8 cellular contexts compared by ENCODE assay signal in genomic region chr19:34217952-34218817, GRCh38. TPM values are rescaled to one million over a fixed set of nuclear protein-coding genes. Genes with fewer than 3 reads are reported as not detected.
DNase-seq lines count a peak whose midpoint lies in the region; ATAC-seq and TF ChIP-seq lines count a peak whose summit lies in the region.

No MANE protein-coding gene starts in this region.

- H3K27me3 Mint-ChIP-seq in activated T-cell treated with anti-CD3 and anti-CD28 coated beads, Interleukin-2, amount 50 U/mL, for 72 hours (ENCODE audit: low read depth): no peaks in the 10 kb centered on the region
- no peaks in the 10 kb centered on the region for H3K27me3 Mint-ChIP-seq in glutamatergic neuron (ENCODE audit: unreplicated experiment)

- H3K4me1 Mint-ChIP-seq in activated T-cell treated with anti-CD3 and anti-CD28 coated beads, Interleukin-2, amount 50 U/mL, for 72 hours (ENCODE audit: low read depth): peaks cover 32% of the 10 kb centered on the region
- peaks cover 5% of the 10 kb centered on the region for H3K4me1 Mint-ChIP-seq in glutamatergic neuron (ENCODE audit: low read depth, unreplicated experiment)

- H2AFZ ChIP-seq in OCI-LY7 (ENCODE audit: low read length): no peak overlapping the region

- peaks cover 90% of the 10 kb centered on the region for H3K36me3 ChIP-seq in OCI-LY7 (ENCODE audit: insufficient read depth, low read length)

- BruUV-seq in OCI-LY7 (replicated peaks; lab: Mats Ljungman, UMichigan): no TSS peak

- DNase-seq in GM04503 (ENCODE audit: low read depth): peak; percentile 96
- no peak for DNase-seq in OCI-LY7 (ENCODE audit: low spot score)
- DNase-seq in activated T-cell treated with anti-CD3 and anti-CD28 coated beads, Interleukin-2, amount 50 U/mL, for 72 hours: peak; percentile 75 to 77
- no peak for DNase-seq in glutamatergic neuron
- DNase-seq in stimulated activated CD8-positive, alpha-beta memory T cell treated with anti-CD3 and anti-CD28 coated beads, Interleukin-4, amount 100 ng/mL, for 48 hours: peak; percentile 73
- DNase-seq in GOT3 (lab: John Stamatoyannopoulos, UW): no peak

- no peaks in the 10 kb centered on the region for H3K9me3 ChIP-seq in OCI-LY7 (ENCODE audit: low read length)

- no peak overlapping the region for H3K4me3 ChIP-seq in OCI-LY7 (ENCODE audit: low read depth, low read length, poor library complexity, severe bottlenecking)

- peak overlapping the region; percentile 72 for H3K27ac Mint-ChIP-seq in activated T-cell treated with anti-CD3 and anti-CD28 coated beads, Interleukin-2, amount 50 U/mL, for 72 hours
- peak overlapping the region; percentile 7 for H3K27ac Mint-ChIP-seq in glutamatergic neuron (ENCODE audit: unreplicated experiment)

- no peaks in the 10 kb centered on the region for H3K9me2 ChIP-seq in OCI-LY7 (ENCODE audit: insufficient read depth, low read length)

- H3K79me2 ChIP-seq in OCI-LY7 (ENCODE audit: insufficient read depth, low read depth, low read length): peaks cover 8% of the 10 kb centered on the region; the same call in 1 of the 2 replicates

- POLR2A ChIA-PET in OCI-LY7 (lab: Charles Lee): interaction anchor here (0.6 kb wide), 2 partner anchors 16 to 42 kb away, joined by 3 read pairs; no protein-coding TSS in a partner anchor

- TF ChIP-seq CTCF in OCI-LY7 (conservative IDR thresholded peaks at IDR 0.05; ENCODE audit: low read length) (no peak), glutamatergic neuron (IDR thresholded peaks at IDR 0.05; ENCODE audit: partially characterized antibody, unreplicated experiment) (no peak)

- no peaks in the 10 kb centered on the region for H3K9me3 Mint-ChIP-seq in activated T-cell treated with anti-CD3 and anti-CD28 coated beads, Interleukin-2, amount 50 U/mL, for 72 hours
- H3K9me3 Mint-ChIP-seq in glutamatergic neuron (ENCODE audit: unreplicated experiment): no peaks in the 10 kb centered on the region

- intact Hi-C loops in OCI-LY7 (cut with micrococcal nuclease; ENCODE audit: unreplicated experiment): no loop called here

- CTCF ChIA-PET in OCI-LY7 (lab: Charles Lee; ENCODE audit: unreplicated experiment): no interaction called here

- peak overlapping the region; percentile 8 for H3K27ac ChIP-seq in OCI-LY7 (ENCODE audit: low read depth, low read length, poor library complexity, severe bottlenecking)

- no peak overlapping the region for H3K4me2 ChIP-seq in OCI-LY7 (ENCODE audit: low read length)

- no peaks in the 10 kb centered on the region for H3K4me1 ChIP-seq in OCI-LY7 (ENCODE audit: insufficient read depth, low read length, poor library complexity, severe bottlenecking)

- H4K20me1 ChIP-seq in OCI-LY7 (ENCODE audit: insufficient read depth, low read length): no peaks in the 10 kb centered on the region

- peak overlapping the region; percentile 21 to 69 for H3K4me3 Mint-ChIP-seq in activated T-cell treated with anti-CD3 and anti-CD28 coated beads, Interleukin-2, amount 50 U/mL, for 72 hours
- H3K4me3 Mint-ChIP-seq in glutamatergic neuron (ENCODE audit: unreplicated experiment): no peak overlapping the region

- H3K36me3 Mint-ChIP-seq in activated T-cell treated with anti-CD3 and anti-CD28 coated beads, Interleukin-2, amount 50 U/mL, for 72 hours (ENCODE audit: insufficient read depth in 2 of 2): peaks cover 13 to 37% of the 10 kb centered on the region in 2 donors
- H3K36me3 Mint-ChIP-seq in glutamatergic neuron (ENCODE audit: unreplicated experiment): no peaks in the 10 kb centered on the region

- ATAC-seq in HG03378 (IDR thresholded peaks at IDR 0.05; ENCODE audit: unreplicated experiment) (peak; percentile 66), HG02852 (IDR thresholded peaks at IDR 0.05; ENCODE audit: unreplicated experiment) (no peak)
- ATAC-seq in activated T-cell treated with anti-CD3 and anti-CD28 coated beads, Interleukin-2, amount 50 U/mL, for 72 hours (replicated peaks in 1 of 2): peak; percentile 95

RNA-seq across cellular contexts. Expression of gene GARRE1, which starts 36.2 kb away (rescaled TPM):
- total RNA-seq in OCI-LY7 (2014; rRNA removed; shearing (Covaris generic)): 11.1 and 15.4 TPM in 2 replicates
- total RNA-seq in OCI-LY7 (2022): 18.8 and 19.8 TPM in 2 replicates
- 10 to 100 TPM; 13.2 to 17.9 TPM for total RNA-seq in activated T-cell treated with anti-CD3 and anti-CD28 coated beads, Interleukin-2, amount 50 U/mL, for 72 hours
- total RNA-seq in glutamatergic neuron (ENCODE audit: unreplicated experiment): 34.4 TPM

RNA-seq across cellular contexts. Expression of gene LSM14A, which starts 45.9 kb away (rescaled TPM):
- 151 and 182 TPM in 2 replicates for total RNA-seq in OCI-LY7 (2014; rRNA removed; shearing (Covaris generic))
- 189 and 234 TPM in 2 replicates for total RNA-seq in OCI-LY7 (2022)
- total RNA-seq in activated T-cell treated with anti-CD3 and anti-CD28 coated beads, Interleukin-2, amount 50 U/mL, for 72 hours: 100 to 1,000 TPM; 112 to 130 TPM
- 89.5 TPM for total RNA-seq in glutamatergic neuron (ENCODE audit: unreplicated experiment)

Comparison
In these comparisons a context has a peak if more than half of its experiments do, and no peak if none do; other contexts are left out.
1. DNase-seq: peak in GM04503 (single experiment), activated T-cell treated with anti-CD3 and anti-CD28 coated beads, Interleukin-2, amount 50 U/mL, for 72 hours (2 of 2) and stimulated activated CD8-positive, alpha-beta memory T cell treated with anti-CD3 and anti-CD28 coated beads, Interleukin-4, amount 100 ng/mL, for 48 hours (single experiment); none in OCI-LY7 (single experiment), glutamatergic neuron (single experiment) and GOT3 (single experiment).